ENCODE assay signal across 20 cellular contexts in genomic region chrX:72478853-72479252, GRCh38.
"Had no signal": no experiment of that assay in that cellular context is flagged by ENCODE, and none has a peak within 500 bp of the region (broad histone marks: within the 10 kb centered on the region; RNA-seq: fewer than 3 reads in every experiment).

No MANE protein-coding gene starts in this region.

- H3K36me3 ChIP-seq: adrenal gland, ascending aorta, brain microvascular endothelial cell, esophagus squamous epithelium, gastrocnemius medialis, thyroid gland had no signal

- H3K27me3 Mint-ChIP-seq: activated T-helper 17 cell treated with anti-CD3 and anti-CD28 coated beads, Interleukin-2, amount 50 U/mL, for 72 hours; naive thymus-derived CD8-positive, alpha-beta T cell had no signal

- H3K4me3 Mint-ChIP-seq: activated T-helper 17 cell treated with anti-CD3 and anti-CD28 coated beads, Interleukin-2, amount 50 U/mL, for 72 hours; naive thymus-derived CD8-positive, alpha-beta T cell; T-cell; T-helper 2 cell treated with Interferon-gamma antibody and Interleukin-4, amounts not matched to agents 5 μg/mL and 100 μg/mL, for 36 hours had no signal

- H3K4me3 ChIP-seq: adrenal gland, ascending aorta, esophagus squamous epithelium, gastrocnemius medialis, lower lobe of right lung, thyroid gland had no signal

- H3K27ac ChIP-seq: adrenal gland, ascending aorta, brain microvascular endothelial cell, esophagus squamous epithelium, gastrocnemius medialis, lower lobe of right lung, thyroid gland had no signal

- DNase-seq: activated T-cell treated with anti-CD3 and anti-CD28 coated beads, Interleukin-2, amount 50 U/mL, for 1 hour; adrenal gland; brain microvascular endothelial cell; central memory CD4-positive, alpha-beta T cell; esophagus squamous epithelium; gastrocnemius medialis; hypothalamus; lower lobe of right lung; mesendoderm; naive thymus-derived CD8-positive, alpha-beta T cell; retina; stimulated activated CD4-positive, alpha-beta T cell treated with anti-CD3 and anti-CD28 coated beads, Interleukin-4, amount 100 ng/mL, for 4 hours; stimulated activated naive CD8-positive, alpha-beta T cell treated with anti-CD3 and anti-CD28 coated beads, Interleukin-15, Interleukin-2, amounts not matched to agents 100 U/mL and 50 U/mL, for 24 hours; substantia nigra; T-cell; thyroid gland had no signal

- H3K27me3 ChIP-seq: adrenal gland, ascending aorta, brain microvascular endothelial cell, esophagus squamous epithelium, gastrocnemius medialis, thyroid gland had no signal

- H3K27ac Mint-ChIP-seq: activated T-helper 17 cell treated with anti-CD3 and anti-CD28 coated beads, Interleukin-2, amount 50 U/mL, for 72 hours; naive thymus-derived CD8-positive, alpha-beta T cell; T-cell; T-helper 2 cell treated with Interferon-gamma antibody and Interleukin-4, amounts not matched to agents 5 μg/mL and 100 μg/mL, for 36 hours had no signal

- H3K4me1 Mint-ChIP-seq: activated T-helper 17 cell treated with anti-CD3 and anti-CD28 coated beads, Interleukin-2, amount 50 U/mL, for 72 hours; naive thymus-derived CD8-positive, alpha-beta T cell; T-cell had no signal

- H3K9me3 ChIP-seq: adrenal gland, ascending aorta, esophagus squamous epithelium, gastrocnemius medialis, lower lobe of right lung, thyroid gland had no signal

- H3K4me1 ChIP-seq: adrenal gland, ascending aorta, esophagus squamous epithelium, lower lobe of right lung, thyroid gland had no signal

- ATAC-seq: activated naive CD4-positive, alpha-beta T cell treated with anti-CD3 and anti-CD28 coated beads, Interleukin-2, amount 50 U/mL, for 72 hours; activated T-helper 17 cell treated with anti-CD3 and anti-CD28 coated beads, Interleukin-2, amount 50 U/mL, for 72 hours; lower lobe of right lung; naive thymus-derived CD8-positive, alpha-beta T cell; stimulated activated naive CD8-positive, alpha-beta T cell treated with anti-CD3 and anti-CD28 coated beads, Interleukin-15, Interleukin-2, amounts not matched to agents 100 U/mL and 50 U/mL, for 24 hours; T-cell had no signal

- H3K9me3 Mint-ChIP-seq: activated naive CD4-positive, alpha-beta T cell treated with anti-CD3 and anti-CD28 coated beads, Interleukin-2, amount 50 U/mL, for 72 hours; activated T-helper 17 cell treated with anti-CD3 and anti-CD28 coated beads, Interleukin-2, amount 50 U/mL, for 72 hours; T-cell; T-helper 2 cell treated with Interferon-gamma antibody and Interleukin-4, amounts not matched to agents 5 μg/mL and 100 μg/mL, for 36 hours had no signal
